ENCODE assay signal across 8 cellular contexts in the genomic region with DNA sequence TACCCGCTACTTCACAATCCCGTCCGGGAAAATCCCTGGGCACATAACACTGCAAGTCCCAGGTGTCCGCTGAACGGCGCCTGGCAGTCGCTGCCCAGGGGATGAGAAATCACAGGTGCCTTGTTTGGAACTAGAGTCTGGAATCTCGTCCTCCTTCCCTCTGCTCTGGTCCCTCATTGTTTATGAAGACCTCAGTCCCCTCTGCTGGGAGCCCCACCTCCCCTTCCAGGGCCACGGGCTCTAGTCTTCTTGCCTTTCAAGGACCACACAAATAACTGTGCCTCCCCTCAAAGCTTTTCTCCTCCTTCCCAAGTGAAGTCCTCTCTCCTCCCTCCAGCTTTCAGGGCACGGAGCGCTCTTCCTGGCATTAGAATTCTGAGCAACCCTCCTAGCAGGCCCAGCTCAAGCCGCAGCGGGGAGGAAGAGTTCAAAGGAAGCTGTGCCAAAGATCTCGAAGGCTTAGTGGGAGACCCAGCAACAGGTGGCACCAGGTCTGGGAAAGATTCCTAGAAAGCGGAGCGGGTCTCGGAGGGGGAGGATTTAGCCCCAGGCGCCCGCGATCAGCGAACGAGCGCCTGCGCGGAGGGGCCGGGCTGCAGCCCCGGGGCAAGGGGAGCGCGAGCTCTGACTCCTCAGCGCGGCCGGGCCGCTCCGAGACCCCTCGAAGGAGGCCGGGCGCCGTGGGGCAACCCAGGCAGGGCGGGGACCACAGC. TPM values are rescaled to one million over a fixed set of nuclear protein-coding genes. Genes with fewer than 3 reads are reported as not detected.
DNase-seq lines count a peak whose midpoint lies in the region; ATAC-seq, FAIRE-seq and TF ChIP-seq lines count a peak whose summit lies in the region.
"Not testable (repeated sequence)": the region's sequence is repeated elsewhere in the genome, so short reads cannot be mapped to it uniquely, and the experiment has no call there.

No MANE protein-coding gene starts in this region.

- ATAC-seq in HG03066 (IDR thresholded peaks at IDR 0.05; ENCODE audit: low read depth, unreplicated experiment) (peak; percentile 6), HepG2 (peak; percentile 63)

- H3K4me3 ChIP-seq in effector memory CD4-positive, alpha-beta T cell (ENCODE audit: insufficient read depth, low read depth, low read length, poor library complexity, severe bottlenecking), result peak overlapping the region; percentile 85
- peak overlapping the region; percentile 86 to 91 (median 91) for H3K4me3 ChIP-seq in HepG2 (replicated peaks in 1 of 3; ENCODE audit: insufficient read depth in 1 of 3, low read depth in 2 of 3, low read length in 3 of 3)
- H3K4me3 ChIP-seq in smooth muscle cell, result peak overlapping the region; percentile 92

- peak overlapping the region; percentile 92 for H3K9ac ChIP-seq in HepG2 (ENCODE audit: insufficient read depth, low read depth, low read length)
- H3K9ac ChIP-seq in smooth muscle cell (ENCODE audit: low read depth), result peak overlapping the region; percentile 75

- intact Hi-C loops in HepG2 (cut with micrococcal nuclease; ENCODE audit: unreplicated experiment), result loop anchor here (1.0 to 5.0 kb wide), 4 partner anchors 29 to 761 kb away; partner anchors contain the start of gene MLKL

- H3K27me3 ChIP-seq in effector memory CD4-positive, alpha-beta T cell (replicated peaks; ENCODE audit: control insufficient read depth, insufficient read depth, low read length, poor library complexity, severe bottlenecking); HepG2 (ENCODE audit: control insufficient read depth in 1 of 2, insufficient read depth in 2 of 2, low read length in 2 of 2); smooth muscle cell (ENCODE audit: low read depth): not testable (repeated sequence)

- peak in 1 of 2 experiments; percentile 26; a peak in 1 of 4 replicates for TF ChIP-seq POLR2A in HepG2 (IDR thresholded peaks at IDR 0.05; ENCODE audit: insufficient read depth in 1 of 2, low read depth in 2 of 2, low read length in 2 of 2)

- in situ Hi-C loops in HepG2 (cut with HindIII; ENCODE audit: extremely low pct_ligation_motif_present, low pct_unique_long_range_greater_than_20kb), result not testable (repeated sequence)

- not testable (repeated sequence) for TF ChIP-seq EP300 in HepG2 (IDR thresholded peaks at IDR 0.05; ENCODE audit: low read depth in 2 of 2, low read length in 2 of 2)
- TF ChIP-seq EP300 in HepG2 (CRISPR knock-in tag; IDR thresholded peaks at IDR 0.05; ENCODE audit: borderline replicate concordance), result peak; percentile 29; the same call in 1 of the 2 replicates

- not testable (repeated sequence) for H2AFZ ChIP-seq in HepG2 (ENCODE audit: low read length)
- H2AFZ ChIP-seq in smooth muscle cell (ENCODE audit: low read depth), result peak overlapping the region; percentile 90

- not testable (repeated sequence) for H3K9me3 ChIP-seq in effector memory CD4-positive, alpha-beta T cell (ENCODE audit: control insufficient read depth, low read length); HepG2 (ENCODE audit: low read length); smooth muscle cell (replicated peaks; ENCODE audit: low read depth)

- H4K20me1 ChIP-seq in HepG2 (ENCODE audit: insufficient read depth, low read length) (peaks cover 20% of the 10 kb centered on the region), smooth muscle cell (ENCODE audit: low read depth) (peaks cover 48% of the 10 kb centered on the region)

- CTCF ChIA-PET in HepG2 (lab: Yijun Ruan, JAX; ENCODE audit: low intra/inter-chr PET ratio, low total read pairs), result interaction anchor here (0.9 to 2.3 kb wide), 5 partner anchors 10 to 265 kb away, joined by 3 to 32 read pairs (median 14); partner anchors contain the start of gene CFDP1

- 0 out of 2 replicates have a peak, but pooled peaks have one; percentile 9 for TF ChIP-seq CTCF in HepG2 (CRISPR knock-in tag; IDR thresholded peaks at IDR 0.05)
- not testable (repeated sequence) for TF ChIP-seq CTCF in smooth muscle cell (IDR thresholded peaks at IDR 0.05; ENCODE audit: borderline replicate concordance, insufficient read depth, poor library complexity, severe bottlenecking)

- DNase-seq in Ammon's horn (ENCODE audit: low spot score) (peak; percentile 49), NCI-H2227 (lab: John Stamatoyannopoulos, UW; ENCODE audit: unreplicated experiment) (peak; percentile 41), HepG2 (ENCODE audit: low spot score) (peak; percentile 55), smooth muscle cell (lab: John Stamatoyannopoulos, UW; ENCODE audit: unreplicated experiment) (peak; percentile 40)
- DNase-seq in GM19239 (ENCODE audit: insufficient read length, low spot score); effector memory CD4-positive, alpha-beta T cell: not testable (repeated sequence)
- peak; percentile 27 for DNase-seq in activated CD8-positive, alpha-beta memory T cell treated with anti-CD3 and anti-CD28 coated beads, Interleukin-2, amount 50 U/mL, for 4 hours

- BruUV-seq in HepG2 (replicated peaks; lab: Mats Ljungman, UMichigan), result TSS peak; percentile 62

- H3K4me2 ChIP-seq in HepG2 (ENCODE audit: low read depth, low read length) (peak overlapping the region; percentile 74), smooth muscle cell (peak overlapping the region; percentile 97)

- not testable (repeated sequence) for TF ChIP-seq RAD21 in HepG2 (CRISPR knock-in tag; IDR thresholded peaks at IDR 0.05)

- FAIRE-seq in GM19239 (lab: Jason Lieb, UNC), result peak; percentile 72
- FAIRE-seq in HepG2 (lab: Jason Lieb, UNC), result peak; percentile 97

- under 1% methylated on average over 33 of the region's 39 CpGs for WGBS in HepG2 (ENCODE audit: low lambda C conversion rate)
- 6% methylated on average over 23 of the region's 39 CpGs for WGBS in smooth muscle cell (ENCODE audit: low lambda C conversion rate)

- POLR2A ChIA-PET in HepG2 (lab: Yijun Ruan, JAX), result interaction anchor here (0.8 to 1.5 kb wide), 4 partner anchors 30 to 218 kb away, joined by 3 to 12 read pairs (median 5); partner anchors contain the start of gene CFDP1

- H3K27ac ChIP-seq in effector memory CD4-positive, alpha-beta T cell (ENCODE audit: insufficient read depth, low read length, poor library complexity, severe bottlenecking), result peak overlapping the region; percentile 98
- H3K27ac ChIP-seq in HepG2 (ENCODE audit: extremely low read length, insufficient read depth, low read length), result peak overlapping the region; percentile 80
- peak overlapping the region; percentile 78 for H3K27ac ChIP-seq in smooth muscle cell (ENCODE audit: low read depth)

- H3K4me1 ChIP-seq in effector memory CD4-positive, alpha-beta T cell (ENCODE audit: control insufficient read depth, insufficient read depth, low read length, poor library complexity, severe bottlenecking), result not testable (repeated sequence)
- H3K4me1 ChIP-seq in HepG2 (ENCODE audit: insufficient read depth, low read length) (peaks cover 66% of the 10 kb centered on the region), smooth muscle cell (ENCODE audit: low read depth) (peaks cover 11% of the 10 kb centered on the region)

- not testable (repeated sequence) for H3K36me3 ChIP-seq in effector memory CD4-positive, alpha-beta T cell (ENCODE audit: control insufficient read depth, insufficient read depth, low read length); HepG2 (replicated peaks in 1 of 2; ENCODE audit: control insufficient read depth in 1 of 2, insufficient read depth in 2 of 2, low read length in 2 of 2); smooth muscle cell (ENCODE audit: low read depth)

- peaks cover 50% of the 10 kb centered on the region for H3K79me2 ChIP-seq in HepG2 (ENCODE audit: insufficient read depth, low read length)
- peaks cover 53% of the 10 kb centered on the region for H3K79me2 ChIP-seq in smooth muscle cell (ENCODE audit: low read depth)

- not testable (repeated sequence) for H3F3A ChIP-seq in smooth muscle cell (ENCODE audit: low read depth)

RNA-seq across cellular contexts. Expression of gene TMEM170A, which starts 0.9 kb away (rescaled TPM):
- total RNA-seq in HepG2 (2016; rRNA removed; fragmentation: Illumina TruSeq; extraction: Trizol) (39.7 and 44.7 TPM in 2 replicates), smooth muscle cell (12.9 and 25.4 TPM in 2 replicates)
- total RNA-seq in HepG2 (2016; cell fraction: cytosol; rRNA removed; fragmentation: Illumina TruSeq; extraction: Trizol; ENCODE audit: low read depth), result 13.2 and 13.9 TPM in 2 replicates
- total RNA-seq in HepG2 (2016; cell fraction: insoluble cytoplasmic fraction; rRNA removed; fragmentation: Illumina TruSeq; extraction: Trizol), result 42.1 TPM in 2 replicates
- total RNA-seq in HepG2 (2016; cell fraction: membrane; rRNA removed; fragmentation: Illumina TruSeq; extraction: Trizol), result 39.0 and 42.0 TPM in 2 replicates
- 38.1 and 40.8 TPM in 2 replicates for total RNA-seq in HepG2 (2016; cell fraction: nucleus; rRNA removed; fragmentation: Illumina TruSeq; extraction: Trizol)
- polyA plus RNA-seq in HepG2 (2011; rRNA removed) (30.0 and 35.7 TPM in 2 replicates), smooth muscle cell (10.0 and 17.9 TPM in 2 replicates)
- 22.3 and 25.5 TPM in 2 replicates for polyA plus RNA-seq in HepG2 (2011; cell fraction: cytosol; rRNA removed)
- polyA plus RNA-seq in HepG2 (2011; cell fraction: nucleus; rRNA removed), result 15.4 and 19.7 TPM in 2 replicates
- 20.5 and 22.4 TPM in 2 replicates for polyA plus RNA-seq in HepG2 (2012)
- polyA plus RNA-seq in HepG2 (2016; cell fraction: cytosol; fragmentation: Illumina TruSeq; extraction: Trizol; ENCODE audit: low read depth), result 14.7 and 20.5 TPM in 2 replicates
- polyA plus RNA-seq in HepG2 (2016; cell fraction: insoluble cytoplasmic fraction; fragmentation: Illumina TruSeq; extraction: Trizol; ENCODE audit: low read depth), result 25.5 and 29.3 TPM in 2 replicates
- 22.1 and 26.6 TPM in 2 replicates for polyA plus RNA-seq in HepG2 (2016; cell fraction: membrane; fragmentation: Illumina TruSeq; extraction: Trizol; ENCODE audit: low read depth)
- 36.2 and 39.1 TPM in 2 replicates for polyA plus RNA-seq in HepG2 (2016; cell fraction: nucleus; fragmentation: Illumina TruSeq; extraction: Trizol; ENCODE audit: insufficient read depth, low read depth)
- 27.3 and 58.3 TPM in 2 replicates for polyA minus RNA-seq in HepG2 (2011; rRNA and poly(A)+ RNA removed; ENCODE audit: low replicate concordance)
- polyA minus RNA-seq in HepG2 (2011; cell fraction: cytosol; rRNA and poly(A)+ RNA removed), result 23.2 and 32.2 TPM in 2 replicates
- polyA minus RNA-seq in HepG2 (2011; cell fraction: nucleus; rRNA and poly(A)+ RNA removed), result 27.4 and 43.9 TPM in 2 replicates

RNA-seq across cellular contexts. Expression of gene CFDP1, which starts 30.3 kb away (rescaled TPM):
- 153 and 198 TPM in 2 replicates for total RNA-seq in HepG2 (2016; rRNA removed; fragmentation: Illumina TruSeq; extraction: Trizol)
- 62.1 and 75.2 TPM in 2 replicates for total RNA-seq in HepG2 (2016; cell fraction: cytosol; rRNA removed; fragmentation: Illumina TruSeq; extraction: Trizol; ENCODE audit: low read depth)
- total RNA-seq in HepG2 (2016; cell fraction: insoluble cytoplasmic fraction; rRNA removed; fragmentation: Illumina TruSeq; extraction: Trizol), result 158 and 200 TPM in 2 replicates
- 94.4 and 95.7 TPM in 2 replicates for total RNA-seq in HepG2 (2016; cell fraction: membrane; rRNA removed; fragmentation: Illumina TruSeq; extraction: Trizol)
- total RNA-seq in HepG2 (2016; cell fraction: nucleus; rRNA removed; fragmentation: Illumina TruSeq; extraction: Trizol), result 114 and 122 TPM in 2 replicates
- polyA plus RNA-seq in HepG2 (2011; rRNA removed), result 59.8 and 78.6 TPM in 2 replicates
- 47.6 and 66.3 TPM in 2 replicates for polyA plus RNA-seq in HepG2 (2011; cell fraction: cytosol; rRNA removed)
- polyA plus RNA-seq in HepG2 (2011; cell fraction: nucleus; rRNA removed), result 20.8 and 33.7 TPM in 2 replicates
- 118 and 187 TPM in 2 replicates for polyA plus RNA-seq in HepG2 (2012)
- 54.9 and 57.9 TPM in 2 replicates for polyA plus RNA-seq in HepG2 (2016; cell fraction: cytosol; fragmentation: Illumina TruSeq; extraction: Trizol; ENCODE audit: low read depth)
- 250 and 275 TPM in 2 replicates for polyA plus RNA-seq in HepG2 (2016; cell fraction: insoluble cytoplasmic fraction; fragmentation: Illumina TruSeq; extraction: Trizol; ENCODE audit: low read depth)
- 82.6 and 88.7 TPM in 2 replicates for polyA plus RNA-seq in HepG2 (2016; cell fraction: membrane; fragmentation: Illumina TruSeq; extraction: Trizol; ENCODE audit: low read depth)
- 118 and 119 TPM in 2 replicates for polyA plus RNA-seq in HepG2 (2016; cell fraction: nucleus; fragmentation: Illumina TruSeq; extraction: Trizol; ENCODE audit: insufficient read depth, low read depth)
- 11.4 and 17.2 TPM in 2 replicates for polyA minus RNA-seq in HepG2 (2011; rRNA and poly(A)+ RNA removed; ENCODE audit: low replicate concordance)
- 30.3 and 32.7 TPM in 2 replicates for polyA minus RNA-seq in HepG2 (2011; cell fraction: cytosol; rRNA and poly(A)+ RNA removed)
- 95.4 and 106 TPM in 2 replicates for polyA minus RNA-seq in HepG2 (2011; cell fraction: nucleus; rRNA and poly(A)+ RNA removed)
- 59.0 and 87.3 TPM in 2 replicates for total RNA-seq in smooth muscle cell
- 81.5 and 91.0 TPM in 2 replicates for polyA plus RNA-seq in smooth muscle cell

RNA-seq across cellular contexts. Expression of gene CHST6, which starts 31.7 kb away (rescaled TPM):
- 0.32 and 0.91 TPM in 2 replicates for total RNA-seq in HepG2 (2016; rRNA removed; fragmentation: Illumina TruSeq; extraction: Trizol)
- total RNA-seq in HepG2 (2016; cell fraction: cytosol; rRNA removed; fragmentation: Illumina TruSeq; extraction: Trizol; ENCODE audit: low read depth), result 0.09 and 0.20 TPM in 2 replicates
- 0.61 and 1.1 TPM in 2 replicates for total RNA-seq in HepG2 (2016; cell fraction: insoluble cytoplasmic fraction; rRNA removed; fragmentation: Illumina TruSeq; extraction: Trizol)
- total RNA-seq in HepG2 (2016; cell fraction: membrane; rRNA removed; fragmentation: Illumina TruSeq; extraction: Trizol), result 0.28 and 0.38 TPM in 2 replicates
- 0.71 and 1.1 TPM in 2 replicates for total RNA-seq in HepG2 (2016; cell fraction: nucleus; rRNA removed; fragmentation: Illumina TruSeq; extraction: Trizol)
- 0.18 and 0.25 TPM in 2 replicates for polyA plus RNA-seq in HepG2 (2011; rRNA removed)
- polyA plus RNA-seq in HepG2 (2011; cell fraction: cytosol; rRNA removed), result 0.10 and 0.28 TPM in 2 replicates
- polyA plus RNA-seq in HepG2 (2011; cell fraction: nucleus; rRNA removed), result 0.83 and 1.0 TPM in 2 replicates
- polyA plus RNA-seq in HepG2 (2012), result 0.11 and 0.16 TPM in 2 replicates
- 0.14 and 0.16 TPM in 2 replicates for polyA plus RNA-seq in HepG2 (2016; cell fraction: cytosol; fragmentation: Illumina TruSeq; extraction: Trizol; ENCODE audit: low read depth)
- polyA plus RNA-seq in HepG2 (2016; cell fraction: insoluble cytoplasmic fraction; fragmentation: Illumina TruSeq; extraction: Trizol; ENCODE audit: low read depth), result 0.24 and 0.36 TPM in 2 replicates
- polyA plus RNA-seq in HepG2 (2016; cell fraction: membrane; fragmentation: Illumina TruSeq; extraction: Trizol; ENCODE audit: low read depth), result 0.13 and 0.16 TPM in 2 replicates
- 1.00 and 1.2 TPM in 2 replicates for polyA plus RNA-seq in HepG2 (2016; cell fraction: nucleus; fragmentation: Illumina TruSeq; extraction: Trizol; ENCODE audit: insufficient read depth, low read depth)
- polyA minus RNA-seq in HepG2 (2011; rRNA and poly(A)+ RNA removed; ENCODE audit: low replicate concordance), result 0.58 and 2.4 TPM in 2 replicates
- 0.40 and 0.62 TPM in 2 replicates for polyA minus RNA-seq in HepG2 (2011; cell fraction: cytosol; rRNA and poly(A)+ RNA removed)
- polyA minus RNA-seq in HepG2 (2011; cell fraction: nucleus; rRNA and poly(A)+ RNA removed), result 0.13 and 0.50 TPM in 2 replicates
- 2.0 and 8.3 TPM in 2 replicates for total RNA-seq in smooth muscle cell
- polyA plus RNA-seq in smooth muscle cell, result 1.6 and 2.6 TPM in 2 replicates
